ENCODE assay signal across 1 cellular context in genomic region chr14:54502602-54503001, GRCh38.
TF ChIP-seq lines count a peak whose summit lies in the region.

No MANE protein-coding gene starts in this region.

TF ChIP-seq in GM12878, 131 proteins besides CTCF, POLR2A, EP300 and RAD21:
- TF ChIP-seq SRF (IDR thresholded peaks at IDR 0.05; ENCODE audit: low read depth in 2 of 2, low read length in 2 of 2) (no peak), ZNF207 (IDR thresholded peaks at IDR 0.05; ENCODE audit: borderline replicate concordance) (no peak), EED (IDR thresholded peaks at IDR 0.05; ENCODE audit: low read depth) (no peak), HCFC1 (IDR thresholded peaks at IDR 0.05; ENCODE audit: low read length) (no peak), SREBF1 (IDR thresholded peaks at IDR 0.05; ENCODE audit: low read length) (no peak), TAF1 (IDR thresholded peaks at IDR 0.05; ENCODE audit: borderline replicate concordance, low read depth, low read length) (no peak), IRF5 (IDR thresholded peaks at IDR 0.05; ENCODE audit: borderline replicate concordance) (no peak), ASH2L (IDR thresholded peaks at IDR 0.05; ENCODE audit: borderline replicate concordance, low read depth) (no peak), HSF1 (IDR thresholded peaks at IDR 0.05; ENCODE audit: low read depth, low read length) (no peak), BCLAF1 (IDR thresholded peaks at IDR 0.05) (no peak), FOS (IDR thresholded peaks at IDR 0.05; ENCODE audit: borderline replicate concordance, extremely low read depth, insufficient read length) (no peak), ZNF622 (IDR thresholded peaks at IDR 0.05) (no peak), POLR2AphosphoS2 (IDR thresholded peaks at IDR 0.05; ENCODE audit: low read depth, low read length) (no peak), TCF3 (IDR thresholded peaks at IDR 0.05; ENCODE audit: borderline replicate concordance, insufficient read depth, low read depth, low read length) (no peak), E2F4 (IDR thresholded peaks at IDR 0.05; ENCODE audit: low read depth, low read length) (no peak), GATAD2B (conservative IDR thresholded peaks at IDR 0.05; ENCODE audit: low read depth) (no peak), HDGF (IDR thresholded peaks at IDR 0.05) (no peak), CEBPB (IDR thresholded peaks at IDR 0.05; ENCODE audit: borderline replicate concordance in 1 of 2, low read depth in 2 of 2, low read length in 2 of 2) (no peak), SP1 (IDR thresholded peaks at IDR 0.05; ENCODE audit: low read depth, low read length) (no peak), NRF1 (conservative IDR thresholded peaks at IDR 0.05; ENCODE audit: low read depth, low read length) (no peak)
